Comparison of ENCODE assay signal across 28 cellular contexts in the genomic region with DNA sequence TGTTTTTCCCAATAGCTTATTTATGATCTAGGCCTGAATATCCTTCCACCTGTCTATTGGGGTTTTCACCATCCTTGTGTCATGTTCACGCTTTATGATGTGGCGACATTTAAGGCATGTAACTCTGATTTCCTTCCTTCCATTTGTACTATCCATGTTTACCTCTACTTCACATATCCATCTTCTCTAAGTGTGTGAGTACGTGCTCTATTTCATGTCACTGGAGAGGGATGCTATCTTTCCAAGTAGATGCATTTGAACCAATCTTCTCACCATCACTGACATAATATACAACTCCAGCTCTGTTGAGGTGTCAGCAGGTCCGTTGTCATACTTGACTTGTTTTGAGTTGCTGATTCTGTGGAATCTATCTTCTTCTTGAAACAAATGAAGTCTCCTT.
"Had no signal": no experiment of that assay in that cellular context is flagged by ENCODE, and none has a peak within 500 bp of the region (broad histone marks: within the 10 kb centered on the region; RNA-seq: fewer than 3 reads in every experiment).

No MANE protein-coding gene starts in this region.

- H3K4me1 Mint-ChIP-seq: naive thymus-derived CD8-positive, alpha-beta T cell; nephron progenitor cell; neural progenitor cell; stimulated activated effector memory CD8-positive, alpha-beta T cell treated with anti-CD3 and anti-CD28 coated beads, Interleukin-12 subunit alpha, Interleukin-12 subunit beta, amount 100 ng/mL, for 72 hours; stimulated activated naive B cell treated with anti-CD40 and anti-IgM and Interleukin-4, amounts not matched to agents 10 μg/mL and 1 μg/mL and 100 μg/mL, for 72 hours had no signal

- H3K4me2 ChIP-seq: neural progenitor cell had no signal

- H3K4me3 ChIP-seq: neural progenitor cell, ovary, psoas muscle, right lobe of liver, sigmoid colon, stomach, thoracic aorta, thyroid gland, tibial nerve, upper lobe of left lung, uterus had no signal

- H3K27me3 Mint-ChIP-seq: progenitor cell of endocrine pancreas; stimulated activated naive CD8-positive, alpha-beta T cell treated with anti-CD3 and anti-CD28 coated beads, Interleukin-15, Interleukin-2, amounts not matched to agents 100 ng/mL and 50 ng/mL, for 24 hours had no signal

- H3K36me3 Mint-ChIP-seq: naive thymus-derived CD8-positive, alpha-beta T cell; natural killer cell treated with Interleukin-12 subunit alpha and Interleukin-12 subunit beta and Interleukin-15 and Interleukin-18, amount 100 ng/mL, for 72 hours; neural progenitor cell; stimulated activated effector memory CD8-positive, alpha-beta T cell treated with anti-CD3 and anti-CD28 coated beads, Interleukin-12 subunit alpha, Interleukin-12 subunit beta, amount 100 ng/mL, for 72 hours; stimulated activated naive B cell treated with anti-CD40 and anti-IgM and Interleukin-4, amounts not matched to agents 10 μg/mL and 1 μg/mL and 100 μg/mL, for 72 hours had no signal

- H3K36me3 ChIP-seq: neural progenitor cell, ovary, right lobe of liver, sigmoid colon, stomach, thoracic aorta, thyroid gland, tibial nerve, upper lobe of left lung, uterus had no signal

- H3K4me1 ChIP-seq: neural progenitor cell, parathyroid adenoma, psoas muscle, right lobe of liver, sigmoid colon, stomach, thyroid gland, upper lobe of left lung, uterus had no signal

- H2AFZ ChIP-seq: neural progenitor cell, parathyroid adenoma had no signal

- H3K27ac ChIP-seq: neural progenitor cell, ovary, parathyroid adenoma, psoas muscle, right lobe of liver, sigmoid colon, stomach, thoracic aorta, thyroid gland, tibial nerve, upper lobe of left lung, uterus had no signal

- H3K27ac Mint-ChIP-seq: natural killer cell treated with Interleukin-12 subunit alpha and Interleukin-12 subunit beta and Interleukin-15 and Interleukin-18, amount 100 ng/mL, for 72 hours; nephron progenitor cell; neural progenitor cell; progenitor cell of endocrine pancreas; stimulated activated effector memory CD8-positive, alpha-beta T cell treated with anti-CD3 and anti-CD28 coated beads, Interleukin-12 subunit alpha, Interleukin-12 subunit beta, amount 100 ng/mL, for 72 hours; stimulated activated naive B cell treated with anti-CD40 and anti-IgM and Interleukin-4, amounts not matched to agents 10 μg/mL and 1 μg/mL and 100 μg/mL, for 72 hours; stimulated activated naive CD8-positive, alpha-beta T cell treated with anti-CD3 and anti-CD28 coated beads, Interleukin-15, Interleukin-2, amounts not matched to agents 100 ng/mL and 50 ng/mL, for 24 hours had no signal

- H3K9me3 ChIP-seq: ovary, psoas muscle, right lobe of liver, sigmoid colon, stomach, thoracic aorta, thyroid gland, tibial nerve, upper lobe of left lung, uterus had no signal

- DNase-seq: naive thymus-derived CD8-positive, alpha-beta T cell; nephron progenitor cell; occipital lobe; ovary; posterior cingulate gyrus; psoas muscle; right cardiac atrium; right lobe of liver; sigmoid colon; small intestine; stimulated activated CD4-positive, alpha-beta T cell treated with anti-CD3 and anti-CD28 coated beads, Interleukin-15, amount 100 ng/mL, for 24 hours; stimulated activated CD4-positive, alpha-beta T cell treated with anti-CD3 and anti-CD28 coated beads, Interleukin-2, amount 100 ng/mL, for 24 hours; stimulated activated CD4-positive, alpha-beta T cell treated with anti-CD3 and anti-CD28 coated beads, Interleukin-2, amount 100 ng/mL, for 48 hours; stimulated activated CD4-positive, alpha-beta T cell treated with anti-CD3 and anti-CD28 coated beads, Interleukin-4, amount 100 ng/mL, for 24 hours; stimulated activated naive B cell treated with anti-CD40 and anti-IgM and Interleukin-4, amounts not matched to agents 10 μg/mL and 1 μg/mL and 100 μg/mL, for 72 hours; stimulated activated naive CD4-positive, alpha-beta T cell treated with Interleukin-2 at 50 U/mL for 16 hours; stomach; thyroid gland; upper lobe of left lung; uterus had no signal

- H3K4me3 Mint-ChIP-seq: naive thymus-derived CD8-positive, alpha-beta T cell; natural killer cell treated with Interleukin-12 subunit alpha and Interleukin-12 subunit beta and Interleukin-15 and Interleukin-18, amount 100 ng/mL, for 72 hours; nephron progenitor cell; neural progenitor cell; stimulated activated effector memory CD8-positive, alpha-beta T cell treated with anti-CD3 and anti-CD28 coated beads, Interleukin-12 subunit alpha, Interleukin-12 subunit beta, amount 100 ng/mL, for 72 hours; stimulated activated naive B cell treated with anti-CD40 and anti-IgM and Interleukin-4, amounts not matched to agents 10 μg/mL and 1 μg/mL and 100 μg/mL, for 72 hours; stimulated activated naive CD8-positive, alpha-beta T cell treated with anti-CD3 and anti-CD28 coated beads, Interleukin-15, Interleukin-2, amounts not matched to agents 100 ng/mL and 50 ng/mL, for 24 hours had no signal

- H3K9me3 Mint-ChIP-seq: nephron progenitor cell; neural progenitor cell; stimulated activated naive B cell treated with anti-CD40 and anti-IgM and Interleukin-4, amounts not matched to agents 10 μg/mL and 1 μg/mL and 100 μg/mL, for 72 hours; stimulated activated naive CD8-positive, alpha-beta T cell treated with anti-CD3 and anti-CD28 coated beads, Interleukin-15, Interleukin-2, amounts not matched to agents 100 ng/mL and 50 ng/mL, for 24 hours had no signal

- H3K9ac ChIP-seq: neural progenitor cell, parathyroid adenoma had no signal

- ATAC-seq: naive thymus-derived CD8-positive, alpha-beta T cell; natural killer cell treated with Interleukin-12 subunit alpha and Interleukin-12 subunit beta and Interleukin-15 and Interleukin-18, amount 100 ng/mL, for 72 hours; psoas muscle; right cardiac atrium; right lobe of liver; stimulated activated effector memory CD8-positive, alpha-beta T cell treated with anti-CD3 and anti-CD28 coated beads, Interleukin-12 subunit alpha, Interleukin-12 subunit beta, amount 100 ng/mL, for 72 hours; stimulated activated naive B cell treated with anti-CD40 and anti-IgM and Interleukin-4, amounts not matched to agents 10 μg/mL and 1 μg/mL and 100 μg/mL, for 72 hours had no signal

- H3K27me3 ChIP-seq: neural progenitor cell, ovary, right lobe of liver, sigmoid colon, stomach, thyroid gland, tibial nerve, upper lobe of left lung, uterus had no signal

- H3K79me2 ChIP-seq: parathyroid adenoma had no signal
